ENCODE assay signal across 8 cellular contexts in genomic region chr15:89662893-89663673, GRCh38. TPM values are rescaled to one million over a fixed set of nuclear protein-coding genes. Genes with fewer than 3 reads are reported as not detected.
DNase-seq lines count a peak whose midpoint lies in the region; ATAC-seq and TF ChIP-seq lines count a peak whose summit lies in the region.

No MANE protein-coding gene starts in this region.

- no peak overlapping the region for H3K4ac ChIP-seq in H9 (ENCODE audit: low read depth, low read length)

- H3K4me2 ChIP-seq in H9 (ENCODE audit: insufficient read depth, insufficient read length, low read length), result no peak overlapping the region

- no peak overlapping the region for H2BK12ac ChIP-seq in H9 (ENCODE audit: insufficient read length, low read depth, low read length)

- no peak overlapping the region for H3K18ac ChIP-seq in H9 (ENCODE audit: insufficient read length, low read depth, low read length)

- no peak overlapping the region for H2BK15ac ChIP-seq in H9 (ENCODE audit: low read depth, low read length)

- H3K4me3 Mint-ChIP-seq in H9, result no peak overlapping the region

- no peaks in the 10 kb centered on the region for H3K9me3 Mint-ChIP-seq in H9

- no peaks in the 10 kb centered on the region for H3K23me2 ChIP-seq in H9 (ENCODE audit: insufficient read length, low read depth, low read length, poor library complexity, severe bottlenecking)

- H3K9ac ChIP-seq in H9 (ENCODE audit: extremely low read depth, insufficient read length, low read length), result no peak overlapping the region
- H3K9ac ChIP-seq in subcutaneous abdominal adipose tissue (ENCODE audit: low read length in 5 of 5), result peak overlapping the region in 3 of 5 donors; percentile 1 to 29 (median 2)

- H3K56ac ChIP-seq in H9 (ENCODE audit: insufficient read length, low read depth, low read length), result no peak overlapping the region

- no peak overlapping the region for H2AFZ ChIP-seq in H9 (ENCODE audit: low read length)

- DNase-seq in H9 (peak; percentile 63), brain microvascular endothelial cell (peak; percentile 88), islet precursor cell (peak; percentile 91), G401 (ENCODE audit: low spot score) (no peak), NCI-H2029 treated with DMSO at 0.1 percent for 48 hours (lab: John Stamatoyannopoulos, UW) (no peak), middle frontal gyrus (ENCODE audit: extremely low spot score, low spot score) (no peak)

- no peak overlapping the region for H4K91ac ChIP-seq in H9 (ENCODE audit: insufficient read length, low read depth, low read length)

- H3K79me1 ChIP-seq in H9 (ENCODE audit: insufficient read depth, low read depth, low read length, poor library complexity, severe bottlenecking), result no peaks in the 10 kb centered on the region

- H4K8ac ChIP-seq in H9 (replicated peaks; ENCODE audit: insufficient read length, low read depth, low read length), result no peak overlapping the region

- no peak overlapping the region for H4K5ac ChIP-seq in H9 (ENCODE audit: insufficient read length, low read depth, low read length)

- H3K4me3 ChIP-seq in brain microvascular endothelial cell (ENCODE audit: low read depth, low read length) (peak overlapping the region; percentile 22), subcutaneous abdominal adipose tissue (ENCODE audit: low read depth in 1 of 5, low read length in 5 of 5) (peak overlapping the region in 3 of 5 donors; percentile 3 to 41 (median 37))

- no CpG with 5 or more reads among the region's 11 CpGs for WGBS in H9 (ENCODE audit: extremely low coverage, insufficient read length, low lambda C conversion rate)

- H2BK5ac ChIP-seq in H9 (ENCODE audit: insufficient read length, low read length), result no peak overlapping the region

- H3K4me1 ChIP-seq in H9 (ENCODE audit: insufficient read depth, low read length) (no peaks in the 10 kb centered on the region), subcutaneous abdominal adipose tissue (ENCODE audit: control insufficient read depth in 5 of 5, insufficient read depth in 5 of 5, low read length in 5 of 5) (peaks cover 3 to 48% (median 40%) of the 10 kb centered on the region in 5 donors)

- in situ Hi-C loops in brain microvascular endothelial cell (cut with HindIII; ENCODE audit: low pct_ligation_motif_present, low sequenced_read_pairs), result no loop called here
- in situ Hi-C loops in G401 (cut with HindIII; ENCODE audit: low sequenced_read_pairs), result no loop called here

- no peaks in the 10 kb centered on the region for H3K36me3 ChIP-seq in brain microvascular endothelial cell (replicated peaks)
- peaks cover 0 to 23% (median 14%) of the 10 kb centered on the region in 5 donors for H3K36me3 ChIP-seq in subcutaneous abdominal adipose tissue (ENCODE audit: control insufficient read depth in 5 of 5, insufficient read depth in 5 of 5, low read length in 5 of 5)

- H2AK5ac ChIP-seq in H9 (ENCODE audit: insufficient read length, low read length), result no peak overlapping the region

- H4K20me1 ChIP-seq in H9 (ENCODE audit: control insufficient read depth, insufficient read depth, insufficient read length), result no peaks in the 10 kb centered on the region

- no peaks in the 10 kb centered on the region for H3K36me3 Mint-ChIP-seq in H9 (ENCODE audit: insufficient read depth in 1 of 3, low read depth in 3 of 3)

- no peak overlapping the region for H3K27ac Mint-ChIP-seq in H9

- H3K27ac ChIP-seq in H9 (ENCODE audit: insufficient read length, low read depth, low read length), result no peak overlapping the region
- H3K27ac ChIP-seq in brain microvascular endothelial cell, result peak overlapping the region; percentile 35
- H3K27ac ChIP-seq in subcutaneous abdominal adipose tissue (ENCODE audit: low read depth, low read length), result peak overlapping the region; percentile 51

- no peak overlapping the region for H2BK20ac ChIP-seq in H9 (ENCODE audit: low read depth, low read length, poor library complexity, severe bottlenecking)

- H3K9me3 ChIP-seq in H9 (ENCODE audit: control insufficient read depth, low read depth, low read length), result no peaks in the 10 kb centered on the region
- H3K9me3 ChIP-seq in subcutaneous abdominal adipose tissue (ENCODE audit: control insufficient read depth in 5 of 5, low read length in 5 of 5), result no peaks in the 10 kb centered on the region

- H3K4me1 Mint-ChIP-seq in H9, result peaks cover 9 to 20% of the 10 kb centered on the region in 2 experiments

- no peak overlapping the region for H2BK120ac ChIP-seq in H9 (ENCODE audit: low read depth, low read length, poor library complexity, severe bottlenecking)

- no peak overlapping the region for H3T11ph ChIP-seq in H9 (ENCODE audit: low read length)

- no peak for ATAC-seq in HG02610 (IDR thresholded peaks at IDR 0.05; ENCODE audit: unreplicated experiment)

- no peak overlapping the region for H3K14ac ChIP-seq in H9 (ENCODE audit: insufficient read depth, low read length)

- H3K27me3 ChIP-seq in H9 (ENCODE audit: insufficient read depth, low read length) (no peaks in the 10 kb centered on the region; the same call in 1 of the 2 replicates), brain microvascular endothelial cell (replicated peaks) (no peaks in the 10 kb centered on the region), subcutaneous abdominal adipose tissue (ENCODE audit: control insufficient read depth in 5 of 5, insufficient read depth in 4 of 5, low read length in 5 of 5) (no peaks in the 10 kb centered on the region)

- H3K79me2 ChIP-seq in H9 (ENCODE audit: insufficient read depth, low read length), result no peaks in the 10 kb centered on the region

- no peak overlapping the region for H3K23ac ChIP-seq in H9 (ENCODE audit: insufficient read length, low read depth, low read length)

- peaks cover 54% of the 10 kb centered on the region for H3K27me3 Mint-ChIP-seq in H9 (ENCODE audit: low read depth)

- TF ChIP-seq CTCF in H9 (conservative IDR thresholded peaks at IDR 0.05), result no peak
- peak; percentile 7 for TF ChIP-seq CTCF in brain microvascular endothelial cell (IDR thresholded peaks at IDR 0.05; ENCODE audit: low read depth, low read length, missing control alignments)

RNA-seq across cellular contexts. Expression of gene KIF7, which starts 7.8 kb away (rescaled TPM):
- total RNA-seq in H9 (2021), result 22.0 and 23.4 TPM in 2 replicates
- total RNA-seq in G401 (2014; rRNA removed; shearing (Covaris generic)), result 19.6 and 21.5 TPM in 2 replicates

RNA-seq across cellular contexts. Expression of gene PLIN1, which starts 16.1 kb away (rescaled TPM):
- total RNA-seq in H9 (2021), result 0.09 TPM in 1 of 2 replicates, not detected in the other
- total RNA-seq in G401 (2014; rRNA removed; shearing (Covaris generic)), result 0.07 TPM in 1 of 2 replicates, not detected in the other

RNA-seq across cellular contexts. Expression of gene PEX11A, which starts 27.5 kb away (rescaled TPM):
- total RNA-seq in H9 (2021), result 1.3 and 1.4 TPM in 2 replicates
- total RNA-seq in G401 (2014; rRNA removed; shearing (Covaris generic)), result 4.1 and 11.0 TPM in 2 replicates

RNA-seq across cellular contexts. Expression of gene WDR93, which starts 27.5 kb away (rescaled TPM):
- total RNA-seq in H9 (2021), result not detected in 2 replicates
- 0.25 and 0.64 TPM in 2 replicates for total RNA-seq in G401 (2014; rRNA removed; shearing (Covaris generic))

Comparison
In these comparisons a context has a peak if more than half of its experiments do, and no peak if none do; other contexts are left out.
1. DNase-seq: peak in H9 (single experiment), brain microvascular endothelial cell (single experiment) and islet precursor cell (single experiment); none in G401 (single experiment), NCI-H2029 treated with DMSO at 0.1 percent for 48 hours (single experiment) and middle frontal gyrus (single experiment).